In the genomic region with DNA sequence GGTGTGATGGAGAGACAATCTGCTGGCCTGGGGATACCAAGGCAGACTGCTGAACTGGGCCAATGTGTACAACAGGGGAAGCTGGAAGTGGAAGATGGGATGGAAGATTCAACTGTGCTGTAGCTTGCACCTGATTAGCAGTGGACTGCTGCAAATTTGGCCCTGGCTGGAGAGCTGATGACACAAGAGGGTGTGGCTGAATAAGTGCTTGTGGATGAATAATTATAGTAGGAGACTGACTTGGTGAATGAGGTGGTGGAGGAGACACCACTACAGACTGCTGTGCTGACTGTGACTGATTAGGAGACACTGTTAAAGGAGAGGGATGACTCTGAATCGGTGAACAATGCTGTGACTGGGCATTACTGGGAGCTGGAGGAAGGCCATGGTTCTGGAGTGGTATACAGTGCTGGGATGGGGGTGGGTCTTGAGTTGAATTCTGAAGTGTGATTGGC, we compare ENCODE assay signal across 8 cellular contexts. TPM values are rescaled to one million over a fixed set of nuclear protein-coding genes. Genes with fewer than 3 reads are reported as not detected.
A peak's percentile ranks its signal among the peaks of the same experiment; 100 is the strongest.
DNase-seq lines count a peak whose midpoint lies in the region; ATAC-seq and TF ChIP-seq lines count a peak whose summit lies in the region.

No MANE protein-coding gene starts in this region.

- peak overlapping the region; percentile 64 for H3K27ac Mint-ChIP-seq in activated CD4-positive, alpha-beta memory T cell treated with anti-CD3 and anti-CD28 coated beads for 36 hours
- peak overlapping the region; percentile 22 to 87 for H3K27ac Mint-ChIP-seq in natural killer cell

- TF ChIP-seq CTCF in GM12864 (IDR thresholded peaks at IDR 0.05; ENCODE audit: low read depth, low read length, missing control alignments) (no peak), natural killer cell (IDR thresholded peaks at IDR 0.05) (no peak)

- DNase-seq in GM12864 (ENCODE audit: low read depth) (peak; percentile 10), natural killer cell (no peak), LoVo (ENCODE audit: low spot score) (no peak), glomerular visceral epithelial cell (ENCODE audit: extremely low spot score) (no peak), NCI-H1694 (lab: John Stamatoyannopoulos, UW) (no peak)
- DNase-seq in activated CD4-positive, alpha-beta memory T cell treated with anti-CD3 and anti-CD28 coated beads for 36 hours = peak; percentile 44

- H3K27me3 Mint-ChIP-seq in activated CD4-positive, alpha-beta memory T cell treated with anti-CD3 and anti-CD28 coated beads for 36 hours = no peaks in the 10 kb centered on the region
- no peaks in the 10 kb centered on the region for H3K27me3 Mint-ChIP-seq in natural killer cell (ENCODE audit: low read depth in 2 of 2)

- H3K9me3 Mint-ChIP-seq in activated CD4-positive, alpha-beta memory T cell treated with anti-CD3 and anti-CD28 coated beads for 36 hours = peaks cover 8% of the 10 kb centered on the region
- H3K9me3 Mint-ChIP-seq in natural killer cell = no peaks in the 10 kb centered on the region

- POLR2A ChIA-PET in activated CD4-positive, alpha-beta memory T cell treated with anti-CD3 and anti-CD28 coated beads for 36 hours (lab: Charles Lee) = interaction anchor here (0.7 kb wide), 1 partner anchor 16 kb away, joined by 3 read pairs; no protein-coding TSS in a partner anchor

- intact Hi-C loops in activated CD4-positive, alpha-beta memory T cell treated with anti-CD3 and anti-CD28 coated beads for 36 hours (cut with micrococcal nuclease) = loop anchor here (2.0 kb wide), 1 partner anchor 72 kb away; no protein-coding TSS in a partner anchor
- intact Hi-C loops in natural killer cell (cut with micrococcal nuclease) = no loop called here

- CTCF ChIA-PET in activated CD4-positive, alpha-beta memory T cell treated with anti-CD3 and anti-CD28 coated beads for 36 hours (lab: Charles Lee) = interaction anchor here (0.7 kb wide), 1 partner anchor 285 kb away, joined by 3 read pairs; no protein-coding TSS in a partner anchor

- H3K4me3 Mint-ChIP-seq in activated CD4-positive, alpha-beta memory T cell treated with anti-CD3 and anti-CD28 coated beads for 36 hours = no peak overlapping the region
- peak overlapping the region; percentile 2 for H3K4me3 Mint-ChIP-seq in natural killer cell

- peaks cover 35% of the 10 kb centered on the region for H3K36me3 Mint-ChIP-seq in activated CD4-positive, alpha-beta memory T cell treated with anti-CD3 and anti-CD28 coated beads for 36 hours
- no peaks in the 10 kb centered on the region for H3K36me3 Mint-ChIP-seq in natural killer cell

- peaks cover 27% of the 10 kb centered on the region for H3K4me1 Mint-ChIP-seq in activated CD4-positive, alpha-beta memory T cell treated with anti-CD3 and anti-CD28 coated beads for 36 hours (ENCODE audit: low read depth)
- H3K4me1 Mint-ChIP-seq in natural killer cell = peaks cover 15 to 16% of the 10 kb centered on the region in 2 donors

- no peak overlapping the region for H3K4me3 ChIP-seq in GM12864 (ENCODE audit: low read depth, low read length)

- peak; percentile 41 for ATAC-seq in GM21390 (IDR thresholded peaks at IDR 0.05; ENCODE audit: unreplicated experiment)
- peak; percentile 55 for ATAC-seq in HG03520 (IDR thresholded peaks at IDR 0.05; ENCODE audit: unreplicated experiment)
- ATAC-seq in natural killer cell = peak; percentile 26 to 49 (median 34)

RNA-seq across cellular contexts. Expression of a gene that starts 52.5 kb away (rescaled TPM):
- total RNA-seq in activated CD4-positive, alpha-beta memory T cell treated with anti-CD3 and anti-CD28 coated beads for 36 hours = 10 to 100 TPM; 37.4 to 38.7 TPM
- 100 to 1,000 TPM; 121 to 130 (median 125) TPM for total RNA-seq in natural killer cell

Comparison
In these comparisons a context has a peak if more than half of its experiments do, and no peak if none do; other contexts are left out.
1. DNase-seq: peak in GM12864 (single experiment) and activated CD4-positive, alpha-beta memory T cell treated with anti-CD3 and anti-CD28 coated beads for 36 hours (single experiment); none in natural killer cell (single experiment), LoVo (single experiment), glomerular visceral epithelial cell (single experiment) and NCI-H1694 (single experiment).
2. Peak in every context shown above with its lines, with median percentiles within 50 percentile points of each other: ATAC-seq.